Comparison of ENCODE assay signal across 17 cellular contexts in the genomic region with DNA sequence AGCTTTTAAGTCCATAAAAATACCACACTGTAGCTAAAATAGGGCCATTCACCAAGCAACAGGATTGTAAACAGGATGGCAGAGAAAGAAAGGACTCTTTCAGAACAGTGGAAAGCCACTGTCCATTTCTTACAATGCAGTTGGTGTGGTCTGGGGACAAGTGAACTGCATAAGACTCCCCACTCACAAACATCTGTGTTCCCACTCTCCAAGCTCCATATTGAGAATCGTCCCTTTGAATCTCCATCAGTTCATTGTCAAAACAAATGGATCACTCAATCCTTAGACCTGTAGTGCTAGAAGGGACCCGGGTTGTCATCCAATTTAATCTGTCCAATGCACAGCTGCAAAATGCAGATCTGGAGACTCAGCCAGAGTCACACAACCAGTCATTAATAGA.
"Had no signal": no experiment of that assay in that cellular context is flagged by ENCODE, and none has a peak within 500 bp of the region (broad histone marks: within the 10 kb centered on the region; RNA-seq: fewer than 3 reads in every experiment).

No MANE protein-coding gene starts in this region.

- DNase-seq: activated CD4-positive, alpha-beta T cell treated with anti-CD3 and anti-CD28 coated beads, Interleukin-2, amount 50 U/mL, for 1 hour; activated effector memory CD4-positive, alpha-beta T cell treated with Interleukin-2 at 50 U/mL for 16 hours; activated naive CD4-positive, alpha-beta T cell treated with anti-CD3 and anti-CD28 coated beads, Interleukin-2, amount 50 U/mL, for 16 hours; endodermal cell; kidney glomerular epithelial cell; left ventricle myocardium superior; mesenchymal stem cell; psoas muscle; sigmoid colon; stimulated activated CD4-positive, alpha-beta T cell treated with anti-CD3 and anti-CD28 coated beads, Interleukin-12 subunit alpha, Interleukin-12 subunit beta, amount 100 ng/mL, for 4 hours; stimulated activated CD4-positive, alpha-beta T cell treated with anti-CD3 and anti-CD28 coated beads, Interleukin-2, amount 100 ng/mL, for 24 hours; stomach; T-helper 1 cell; T1000; thyroid gland had no signal

- ATAC-seq: activated CD4-positive, CD25-positive, alpha-beta regulatory T cell treated with anti-CD3 and anti-CD28 coated beads, Interleukin-2, amount 50 U/mL, for 24 hours; left ventricle myocardium superior; natural killer cell treated with Interleukin-12 subunit alpha and Interleukin-12 subunit beta and Interleukin-15 and Interleukin-18, amount 100 ng/mL, for 72 hours; psoas muscle had no signal
